ENCODE assay signal across 1 cellular context in genomic region chr19:15264061-15264932, GRCh38.
TF ChIP-seq lines count a peak whose summit lies in the region.

No MANE protein-coding gene starts in this region.

TF ChIP-seq in HCT116, 20 proteins besides CTCF, POLR2A, EP300 and RAD21 (continued from another document):
- TF ChIP-seq REST (IDR thresholded peaks at IDR 0.05; ENCODE audit: low read depth) (no peak), JUND (IDR thresholded peaks at IDR 0.05) (no peak)
